In the genomic region with DNA sequence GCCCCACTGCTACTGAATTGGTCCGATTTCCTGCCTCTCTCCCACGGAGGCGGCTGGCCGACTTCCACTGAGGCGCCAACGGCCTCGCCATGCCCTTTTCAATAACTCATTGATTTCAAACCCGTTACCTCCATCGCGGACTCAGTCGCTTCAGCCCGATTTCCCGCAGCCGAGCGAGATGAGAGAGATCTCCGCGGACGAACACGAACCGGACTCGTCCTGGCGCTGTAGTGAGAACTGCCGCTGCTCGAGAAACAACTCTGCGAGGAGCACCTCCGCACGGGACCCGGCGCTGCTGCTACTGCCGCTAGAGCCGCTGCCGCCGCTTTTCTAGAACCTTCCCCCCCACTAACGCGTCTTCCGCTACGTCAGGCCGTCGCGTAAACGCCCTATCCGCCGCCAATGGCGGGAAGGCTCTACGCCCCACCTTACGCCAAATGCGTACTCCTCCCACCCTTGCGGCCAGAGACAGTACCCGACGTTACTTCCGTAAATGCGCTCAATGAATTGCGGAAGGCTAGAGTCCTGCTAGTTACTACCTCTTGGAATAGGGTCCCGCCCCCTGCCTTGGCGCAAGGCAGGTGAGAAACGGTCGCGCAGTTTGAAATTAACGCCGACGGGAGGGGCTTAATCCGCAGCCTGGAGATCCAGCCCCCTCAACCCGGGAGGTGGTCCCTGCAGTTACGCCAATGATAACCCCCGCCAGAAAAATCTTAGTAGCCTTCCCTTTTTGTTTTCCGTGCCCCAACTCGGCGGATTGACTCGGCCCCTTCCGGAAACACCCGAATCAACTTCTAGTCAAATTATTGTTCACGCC, we compare ENCODE assay signal across 8 cellular contexts. TPM values are rescaled to one million over a fixed set of nuclear protein-coding genes. Genes with fewer than 3 reads are reported as not detected.
DNase-seq lines count a peak whose midpoint lies in the region; ATAC-seq and TF ChIP-seq lines count a peak whose summit lies in the region.

Gene HNRNPA2B1, minus strand, starts transcription at position 303 of the 817 bp plus-strand sequence. Its CDS starts 169 bp downstream, at position 134.

- H3K27ac ChIP-seq in thymus (ENCODE audit: low read depth), result peak within 1 kb of the TSS; percentile 100

- H3K36me3 Mint-ChIP-seq in osteocyte (ENCODE audit: unreplicated experiment), result peaks cover 52% of the 10 kb centered on the region

- peak; percentile 97 for DNase-seq in GM12864 (ENCODE audit: low read depth)
- peak; percentile 99 to 100 (median 100) for DNase-seq in NCI-H1417 (lab: John Stamatoyannopoulos, UW)
- peak; percentile 86 to 95 for DNase-seq in SW 1271 (lab: John Stamatoyannopoulos, UW)
- peak; percentile 94 for DNase-seq in activated naive CD8-positive, alpha-beta T cell treated with anti-CD3 and anti-CD28 coated beads, Interleukin-2, amount 50 U/mL, for 16 hours (ENCODE audit: low read depth, low spot score)
- peak; percentile 93 to 99 (median 97) for DNase-seq in head of caudate nucleus
- DNase-seq in osteocyte (ENCODE audit: extremely low spot score, unreplicated experiment), result peak; percentile 98

- H3K4me1 Mint-ChIP-seq in osteocyte (ENCODE audit: unreplicated experiment), result peaks cover 49% of the 10 kb centered on the region

- no peaks in the 10 kb centered on the region for H3K27me3 Mint-ChIP-seq in osteocyte (ENCODE audit: unreplicated experiment)

- no peaks in the 10 kb centered on the region for H3K27me3 ChIP-seq in thymus (ENCODE audit: control insufficient read depth, insufficient read depth)

- peak; percentile 53 for ATAC-seq in HG02759 (IDR thresholded peaks at IDR 0.05; ENCODE audit: unreplicated experiment)

- H3K9me3 Mint-ChIP-seq in osteocyte (ENCODE audit: unreplicated experiment), result no peaks in the 10 kb centered on the region

- no peaks in the 10 kb centered on the region for H3K9me3 ChIP-seq in thymus (ENCODE audit: control insufficient read depth)

- no peak for TF ChIP-seq CTCF in GM12864 (IDR thresholded peaks at IDR 0.05; ENCODE audit: low read depth, low read length, missing control alignments)
- no peak for TF ChIP-seq CTCF in osteocyte (IDR thresholded peaks at IDR 0.05)

- peak within 1 kb of the TSS; percentile 100 for H3K27ac Mint-ChIP-seq in osteocyte (ENCODE audit: unreplicated experiment)

- WGBS in thymus, result under 1% methylated on average over 72 of the region's 72 CpGs

- H3K4me3 ChIP-seq in GM12864 (ENCODE audit: low read depth, low read length) (peak within 1 kb of the TSS; percentile 100), thymus (ENCODE audit: low read length) (peak within 1 kb of the TSS; percentile 100)

- peak within 1 kb of the TSS; percentile 99 for H3K4me3 Mint-ChIP-seq in osteocyte (ENCODE audit: unreplicated experiment)

- intact Hi-C loops in head of caudate nucleus (cut with DNase I), result loop anchor here (5.0 kb wide), 1 partner anchor 92 kb away; the partner anchor contains the start of gene SNX10

- peaks cover 12% of the 10 kb centered on the region for H3K36me3 ChIP-seq in thymus (ENCODE audit: control insufficient read depth, insufficient read depth)

- H3K4me1 ChIP-seq in thymus (ENCODE audit: control insufficient read depth, insufficient read depth, low read length), result peaks cover 10% of the 10 kb centered on the region

RNA-seq across cellular contexts. Expression of gene HNRNPA2B1, which starts in this region (rescaled TPM):
- 484 and 495 TPM in 2 replicates for total RNA-seq in osteocyte
- 767 TPM for polyA plus RNA-seq in thymus

Comparison
In these comparisons a context has a peak if more than half of its experiments do, and no peak if none do; other contexts are left out.
1. Peak in every context shown above with its lines: DNase-seq, ATAC-seq, H3K4me3 ChIP-seq and H3K27ac ChIP-seq.